In genomic region chr6:139568956-139569538, GRCh38 we compare ENCODE assay signal across 13 cellular contexts.
A peak's percentile ranks its signal among the peaks of the same experiment; 100 is the strongest.
DNase-seq lines count a peak whose midpoint lies in the region; ATAC-seq, FAIRE-seq and TF ChIP-seq lines count a peak whose summit lies in the region.
"Had no signal": no experiment of that assay in that cellular context is flagged by ENCODE, and none has a peak within 500 bp of the region (broad histone marks: within the 10 kb centered on the region; RNA-seq: fewer than 3 reads in every experiment).

No MANE protein-coding gene starts in this region.

- H3K27me3 ChIP-seq in brain microvascular endothelial cell (replicated peaks) = no peaks in the 10 kb centered on the region
- H3K27me3 ChIP-seq: sigmoid colon had no signal

- peak overlapping the region; percentile 36; the same call in 2 of the 3 replicates for H3K4me2 ChIP-seq in A549

- no peak for TF ChIP-seq EP300 in A549 (IDR thresholded peaks at IDR 0.05)

- H3K36me3 ChIP-seq in brain microvascular endothelial cell (replicated peaks) = no peaks in the 10 kb centered on the region
- H3K36me3 ChIP-seq: lower lobe of right lung, sigmoid colon had no signal

- DNase-seq in A549 (ENCODE audit: low read depth in 1 of 2, low spot score in 1 of 2) (no peak), HTR-8/SVneo (ENCODE audit: insufficient read length, low spot score) (peak; percentile 71), brain microvascular endothelial cell (peak; percentile 61), kidney tubule cell (ENCODE audit: low spot score) (peak; percentile 83), DMS79 (lab: John Stamatoyannopoulos, UW) (no peak), NCI-H1048 (lab: John Stamatoyannopoulos, UW) (no peak), NCI-H2029 treated with DMSO at 0.1 percent for 48 hours (lab: John Stamatoyannopoulos, UW) (no peak)
- no peak for DNase-seq in activated CD4-positive, alpha-beta T cell treated with anti-CD3 and anti-CD28 coated beads, Interleukin-2, amount 50 U/mL, for 4 hours
- DNase-seq: activated CD4-positive, alpha-beta T cell treated with anti-CD3 and anti-CD28 coated beads for 36 hours; activated naive CD8-positive, alpha-beta T cell treated with anti-CD3 and anti-CD28 coated beads for 36 hours; lower lobe of right lung; sigmoid colon had no signal

- no peak for TF ChIP-seq CTCF in A549 (IDR thresholded peaks at IDR 0.05)
- TF ChIP-seq CTCF in brain microvascular endothelial cell (IDR thresholded peaks at IDR 0.05; ENCODE audit: low read depth, low read length, missing control alignments) = no peak

- in situ Hi-C loops in brain microvascular endothelial cell (cut with HindIII; ENCODE audit: low pct_ligation_motif_present, low sequenced_read_pairs) = no loop called here

- POLR2A ChIA-PET in A549 (lab: Yijun Ruan, JAX) = interaction anchor here (1.0 kb wide), 1 partner anchor 195 kb away, joined by 5 read pairs; the partner anchor contains the start of gene CITED2

- peak overlapping the region in 1 of 2 experiments; percentile 63; a peak in 2 of 6 replicates for H3K27ac ChIP-seq in A549
- peak overlapping the region; percentile 91 for H3K27ac ChIP-seq in brain microvascular endothelial cell
- H3K27ac ChIP-seq: lower lobe of right lung, sigmoid colon had no signal

- ATAC-seq in A549 = peak in 1 of 2 experiments; percentile 51; a peak in 1 of 6 replicates

- H3K9me3 ChIP-seq in A549 = no peaks in the 10 kb centered on the region
- H3K9me3 ChIP-seq: lower lobe of right lung had no signal

- H3K4me3 ChIP-seq in A549 (no peak overlapping the region), brain microvascular endothelial cell (ENCODE audit: low read depth, low read length) (no peak overlapping the region)
- H3K4me3 ChIP-seq: lower lobe of right lung, sigmoid colon had no signal

- 66% methylated on average over 5 of the region's 5 CpGs for WGBS in A549 (ENCODE audit: missing lambda C conversion rate)

- TF ChIP-seq RAD21 in A549 (conservative IDR thresholded peaks at IDR 0.05 in 1 of 2, IDR thresholded peaks at IDR 0.05 in 1 of 2) = no peak

- no peak for FAIRE-seq in A549 (lab: Jason Lieb, UNC)
- peak; percentile 9 for FAIRE-seq in HTR-8/SVneo (lab: Jason Lieb, UNC)
- FAIRE-seq: A204.1 had no signal

- CTCF ChIA-PET in A549 (lab: Yijun Ruan, JAX) = no interaction called here

- H3K4me1 ChIP-seq in A549 = peaks cover 12% of the 10 kb centered on the region

- no peak for TF ChIP-seq POLR2A in A549 (IDR thresholded peaks at IDR 0.05; ENCODE audit: low read length)

TF ChIP-seq in A549, 52 proteins besides CTCF, POLR2A, EP300 and RAD21:
- TF ChIP-seq E2F6 (IDR thresholded peaks at IDR 0.05; ENCODE audit: borderline replicate concordance, low read depth) (no peak), HOXA7 (CRISPR knock-in tag; IDR thresholded peaks at IDR 0.05) (no peak), KDM5A (IDR thresholded peaks at IDR 0.05) (no peak), SMC3 (IDR thresholded peaks at IDR 0.05) (no peak), RNF2 (IDR thresholded peaks at IDR 0.05; ENCODE audit: borderline replicate concordance, low read depth) (no peak), NPAS2 (CRISPR knock-in tag; IDR thresholded peaks at IDR 0.05; ENCODE audit: borderline replicate concordance) (no peak), NR3C1 (IDR thresholded peaks at IDR 0.05) (no peak), HMGXB4 (CRISPR knock-in tag; IDR thresholded peaks at IDR 0.05; ENCODE audit: borderline replicate concordance) (no peak), KDM1A (IDR thresholded peaks at IDR 0.05; ENCODE audit: low read depth) (no peak), FOSB (CRISPR knock-in tag; IDR thresholded peaks at IDR 0.05) (no peak), FOSL2 (IDR thresholded peaks at IDR 0.05) (no peak), FOSL2 (CRISPR knock-in tag; IDR thresholded peaks at IDR 0.05) (no peak), POLR2AphosphoS2 (conservative IDR thresholded peaks at IDR 0.05; ENCODE audit: low read length) (no peak), HOXB5 (CRISPR knock-in tag; IDR thresholded peaks at IDR 0.05) (no peak), CHD2 (IDR thresholded peaks at IDR 0.05; ENCODE audit: low read length, partially characterized antibody) (no peak), ZFP36 (IDR thresholded peaks at IDR 0.05; ENCODE audit: borderline replicate concordance, partially characterized antibody) (no peak), RARB (CRISPR knock-in tag; IDR thresholded peaks at IDR 0.05) (no peak)

Comparison
In these comparisons a context has a peak if more than half of its experiments do, and no peak if none do; other contexts are left out.
1. DNase-seq: peak in HTR-8/SVneo (single experiment), brain microvascular endothelial cell (single experiment) and kidney tubule cell (single experiment); none in A549 (0 of 2), DMS79 (single experiment), NCI-H1048 (single experiment), NCI-H2029 treated with DMSO at 0.1 percent for 48 hours (single experiment) and activated CD4-positive, alpha-beta T cell treated with anti-CD3 and anti-CD28 coated beads, Interleukin-2, amount 50 U/mL, for 4 hours (0 of 2).